8 cellular contexts compared by ENCODE assay signal in the genomic region with DNA sequence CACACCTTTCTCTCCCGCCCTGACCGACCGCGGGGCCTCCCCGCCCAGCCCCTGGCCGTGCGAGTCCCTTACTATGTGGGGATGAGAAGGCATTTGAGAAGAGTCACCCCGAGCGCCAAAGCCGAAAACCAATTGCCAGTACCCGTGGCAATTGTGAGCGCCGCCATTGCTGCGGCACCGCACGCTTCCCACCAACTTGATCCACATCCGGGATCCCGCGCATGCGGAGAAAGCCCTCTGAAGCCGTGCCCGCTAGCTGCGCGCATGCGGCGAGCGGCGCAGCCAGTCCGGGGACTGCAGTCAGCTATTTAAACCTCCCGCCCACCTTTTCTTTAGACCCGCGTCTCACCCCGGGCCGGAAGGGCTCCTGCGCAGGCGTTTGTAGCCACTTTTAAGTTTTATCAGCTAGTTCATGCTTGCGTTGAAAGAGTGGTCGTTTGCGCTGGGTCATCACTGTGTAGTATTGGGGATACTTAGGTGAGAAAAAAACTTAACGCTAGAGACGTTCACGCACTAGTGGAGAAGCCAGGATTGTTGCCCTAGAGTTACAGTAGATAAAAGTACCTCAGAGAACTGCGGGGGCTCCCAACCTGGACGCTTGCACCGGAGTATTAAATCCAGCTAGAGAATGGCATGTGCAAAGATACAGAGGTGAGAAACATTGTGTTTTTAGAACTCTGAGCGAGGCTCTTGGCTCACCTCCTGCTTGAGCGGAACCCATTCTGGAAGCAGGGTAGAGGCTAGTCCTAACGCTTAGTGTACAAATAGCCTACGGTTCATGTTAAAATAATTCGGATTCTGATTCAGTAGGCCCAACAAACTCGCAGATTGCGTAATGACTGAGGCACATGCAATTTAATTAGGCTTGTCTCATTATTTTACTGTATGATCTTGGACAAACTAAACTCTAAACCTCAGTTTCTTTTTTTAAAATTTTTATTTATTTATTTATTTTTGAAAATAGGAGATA. TPM values are rescaled to one million over a fixed set of nuclear protein-coding genes. Genes with fewer than 3 reads are reported as not detected.
A peak's percentile ranks its signal among the peaks of the same experiment; 100 is the strongest.
DNase-seq lines count a peak whose midpoint lies in the region; ATAC-seq and TF ChIP-seq lines count a peak whose summit lies in the region.

ALG8 (minus strand) TSS at position 205 of the 970 bp plus-strand sequence; CDS start at position 167, 38 bp downstream.

- peak within 1 kb of the TSS in 51 of 59 donors; percentile 12 to 91 (median 67) for H3K27ac ChIP-seq in dorsolateral prefrontal cortex

- peaks cover 24 to 29% of the 10 kb centered on the region in 2 donors for H3K36me3 Mint-ChIP-seq in CD14-positive monocyte
- H3K36me3 Mint-ChIP-seq in activated CD4-positive, alpha-beta memory T cell treated with anti-CD3 and anti-CD28 coated beads for 36 hours: peaks cover 28% of the 10 kb centered on the region

- CTCF ChIA-PET in activated CD4-positive, alpha-beta memory T cell treated with anti-CD3 and anti-CD28 coated beads for 36 hours (lab: Charles Lee): interaction anchor here (1.0 to 2.4 kb wide), 10 partner anchors 8 to 435 kb away, joined by 3 to 14 read pairs (median 4); partner anchors contain the start of genes GAB2, INTS4, KCTD21 and NARS2

- H3K27ac Mint-ChIP-seq in CD14-positive monocyte: peak within 1 kb of the TSS; percentile 85 to 92 (median 89)
- H3K27ac Mint-ChIP-seq in activated CD4-positive, alpha-beta memory T cell treated with anti-CD3 and anti-CD28 coated beads for 36 hours: peak within 1 kb of the TSS; percentile 93

- no peak for TF ChIP-seq CTCF in CD14-positive monocyte (IDR thresholded peaks at IDR 0.05)
- TF ChIP-seq CTCF in dorsolateral prefrontal cortex (IDR thresholded peaks at IDR 0.05 in 54 of 56, conservative IDR thresholded peaks at IDR 0.05 in 2 of 56; ENCODE audit: low read depth in 1 of 56, partially characterized antibody in 56 of 56): peak in 38 of 56 donors; percentile 9 to 66 (median 30)
- no peak for TF ChIP-seq CTCF in lower leg skin (IDR thresholded peaks at IDR 0.05)

- peak within 1 kb of the TSS; percentile 50 to 99 (median 86) for H3K4me3 ChIP-seq in dorsolateral prefrontal cortex
- peak within 1 kb of the TSS; percentile 41 for H3K4me3 ChIP-seq in lower leg skin (ENCODE audit: low read depth, poor library complexity, severe bottlenecking)

- H3K27me3 ChIP-seq in dorsolateral prefrontal cortex: no peaks in the 10 kb centered on the region

- peaks cover 2 to 8% (median 3%) of the 10 kb centered on the region in 3 donors for H3K27me3 Mint-ChIP-seq in CD14-positive monocyte (ENCODE audit: low read depth in 3 of 3)
- H3K27me3 Mint-ChIP-seq in activated CD4-positive, alpha-beta memory T cell treated with anti-CD3 and anti-CD28 coated beads for 36 hours: no peaks in the 10 kb centered on the region

- POLR2A ChIA-PET in activated CD4-positive, alpha-beta memory T cell treated with anti-CD3 and anti-CD28 coated beads for 36 hours (lab: Charles Lee): interaction anchor here (0.8 to 2.1 kb wide), 6 partner anchors 9 to 145 kb away, joined by 3 to 16 read pairs (median 6); partner anchors contain the start of genes INTS4, KCTD21, NDUFC2 and USP35

- 2 to 3% methylated on average over 52 of the region's 52 CpGs for WGBS in lower leg skin, 2 donors

- H3K9me3 Mint-ChIP-seq in CD14-positive monocyte: no peaks in the 10 kb centered on the region
- H3K9me3 Mint-ChIP-seq in activated CD4-positive, alpha-beta memory T cell treated with anti-CD3 and anti-CD28 coated beads for 36 hours: no peaks in the 10 kb centered on the region

- no peak for TF ChIP-seq POLR2A in lower leg skin (IDR thresholded peaks at IDR 0.05)

- ATAC-seq in GM19397 (IDR thresholded peaks at IDR 0.05; ENCODE audit: unreplicated experiment): peak; percentile 90
- peak; percentile 89 for ATAC-seq in HG03571 (IDR thresholded peaks at IDR 0.05; ENCODE audit: unreplicated experiment)

- H3K4me3 Mint-ChIP-seq in CD14-positive monocyte: peak within 1 kb of the TSS; percentile 85 to 93
- peak within 1 kb of the TSS; percentile 81 for H3K4me3 Mint-ChIP-seq in activated CD4-positive, alpha-beta memory T cell treated with anti-CD3 and anti-CD28 coated beads for 36 hours

- DNase-seq in CD14-positive monocyte (ENCODE audit: low spot score) (peak; percentile 92), NCI-H82 (lab: John Stamatoyannopoulos, UW) (peak; percentile 96), dorsolateral prefrontal cortex (peak; percentile 87 to 96 (median 91)), lower leg skin (ENCODE audit: low spot score in 2 of 2) (peak; percentile 92 to 99)
- peak; percentile 98 for DNase-seq in activated CD4-positive, alpha-beta memory T cell treated with anti-CD3 and anti-CD28 coated beads for 36 hours
- DNase-seq in stimulated activated CD4-positive, alpha-beta T cell treated with anti-CD3 and anti-CD28 coated beads, Interleukin-4, amount 100 ng/mL, for 48 hours (ENCODE audit: low read depth in 2 of 2): peak; percentile 94 to 95

- intact Hi-C loops in CD14-positive monocyte (cut with micrococcal nuclease) (loop anchor here (5.0 kb wide), 2 partner anchors 48 to 53 kb away; partner anchors contain the start of genes KCTD21 (in 1 of the 2) and USP35 (in 1 of the 2)), dorsolateral prefrontal cortex (cut with DNase I) (loop anchor here (5.0 kb wide), 3 partner anchors 48 to 283 kb away; partner anchors contain the start of genes KCTD21 (in 1 of the 2) and USP35 (in 1 of the 2)), lower leg skin (cut with DNase I; ENCODE audit: low total_unique reads) (no loop called here)
- intact Hi-C loops in activated CD4-positive, alpha-beta memory T cell treated with anti-CD3 and anti-CD28 coated beads for 36 hours (cut with micrococcal nuclease): loop anchor here (1.0 to 5.0 kb wide), 7 partner anchors 49 to 433 kb away; partner anchors contain the start of genes GAB2, INTS4, KCTD21 and NARS2

- peaks cover 35% of the 10 kb centered on the region for H3K4me1 Mint-ChIP-seq in CD14-positive monocyte
- H3K4me1 Mint-ChIP-seq in activated CD4-positive, alpha-beta memory T cell treated with anti-CD3 and anti-CD28 coated beads for 36 hours (ENCODE audit: low read depth): peaks cover 34% of the 10 kb centered on the region

RNA-seq across cellular contexts. Expression of gene ALG8, which starts in this region (rescaled TPM):
- 10 to 100 TPM; 40.6 to 41.7 TPM for polyA plus RNA-seq in CD14-positive monocyte
- 10 to 100 TPM; 45.8 to 45.9 TPM for total RNA-seq in activated CD4-positive, alpha-beta memory T cell treated with anti-CD3 and anti-CD28 coated beads for 36 hours
- total RNA-seq in dorsolateral prefrontal cortex: 10 to 100 TPM; 22.3 to 55.7 (median 33.7) TPM
- total RNA-seq in lower leg skin: 10 to 100 TPM; 13.8 to 18.3 (median 17.0) TPM

Comparison
In these comparisons a context has a peak if more than half of its experiments do, and no peak if none do; other contexts are left out.
1. Peak in every context shown above with its lines: DNase-seq, ATAC-seq, H3K4me3 ChIP-seq and H3K27ac ChIP-seq.
2. CTCF ChIP-seq: peak in dorsolateral prefrontal cortex (38 of 56); none in CD14-positive monocyte (single experiment) and lower leg skin (0 of 3).